Comparison of ENCODE assay signal across 8 cellular contexts in genomic region chr10:80408198-80409085, GRCh38. TPM values are rescaled to one million over a fixed set of nuclear protein-coding genes. Genes with fewer than 3 reads are reported as not detected.
A peak's percentile ranks its signal among the peaks of the same experiment; 100 is the strongest.
DNase-seq lines count a peak whose midpoint lies in the region; ATAC-seq lines count a peak whose summit lies in the region.

Gene PRXL2A, plus strand, starts transcription at chr10:80408551. Its CDS starts 11,917 bp downstream, at chr10:80420468.

- no peak within 1 kb of the TSS for H4K5ac ChIP-seq in mesendoderm (ENCODE audit: low read length)

- peak within 1 kb of the TSS; percentile 97 for H3K4me2 ChIP-seq in mesendoderm (ENCODE audit: low read length)

- H2BK5ac ChIP-seq in mesendoderm (ENCODE audit: low read length): no peak within 1 kb of the TSS

- H2BK15ac ChIP-seq in mesendoderm (replicated peaks; ENCODE audit: low read depth): no peak within 1 kb of the TSS

- no peaks in the 10 kb centered on the region for H3K79me2 ChIP-seq in mesendoderm (ENCODE audit: control insufficient read depth, insufficient read depth, low read length)

- no CpG with 5 or more reads among the region's 94 CpGs for WGBS in mesendoderm (ENCODE audit: extremely low coverage, insufficient coverage, low lambda C conversion rate)

- no peaks in the 10 kb centered on the region for H3K27me3 ChIP-seq in effector memory CD4-positive, alpha-beta T cell (replicated peaks; ENCODE audit: control insufficient read depth, insufficient read depth, low read length, poor library complexity, severe bottlenecking)
- no peaks in the 10 kb centered on the region for H3K27me3 ChIP-seq in mesendoderm (ENCODE audit: insufficient read depth, low read length, poor library complexity)

- peak within 1 kb of the TSS; percentile 96 for H3K56ac ChIP-seq in mesendoderm (ENCODE audit: low read length)

- peak within 1 kb of the TSS; percentile 62 for H3K18ac ChIP-seq in mesendoderm (ENCODE audit: low read length)

- no peak within 1 kb of the TSS for H2BK120ac ChIP-seq in mesendoderm (ENCODE audit: low read depth, low read length)

- H2AK5ac ChIP-seq in mesendoderm (ENCODE audit: low read length): no peak within 1 kb of the TSS

- peak; percentile 81 for DNase-seq in ACHN
- DNase-seq in NCI-H510A (lab: John Stamatoyannopoulos, UW): peak; percentile 73
- peak; percentile 46 to 63 for DNase-seq in activated CD8-positive, alpha-beta memory T cell treated with anti-CD3 and anti-CD28 coated beads for 4 hours (ENCODE audit: low read depth in 2 of 2)
- peak; percentile 42 to 70 (median 50) for DNase-seq in effector memory CD4-positive, alpha-beta T cell
- DNase-seq in mesendoderm: peak; percentile 90
- DNase-seq in stimulated activated CD8-positive, alpha-beta memory T cell treated with anti-CD3 and anti-CD28 coated beads, Interleukin-15, amount 100 ng/mL, for 1 hour (ENCODE audit: low read depth): peak; percentile 55

- no peak within 1 kb of the TSS for H3K23ac ChIP-seq in mesendoderm (ENCODE audit: low read length)

- peak within 1 kb of the TSS; percentile 94 for H3K9ac ChIP-seq in mesendoderm (ENCODE audit: low read length)

- peak within 1 kb of the TSS; percentile 88 for H3K4me3 ChIP-seq in effector memory CD4-positive, alpha-beta T cell (ENCODE audit: insufficient read depth, low read depth, low read length, poor library complexity, severe bottlenecking)
- H3K4me3 ChIP-seq in mesendoderm (ENCODE audit: low read length): peak within 1 kb of the TSS; percentile 77

- no peaks in the 10 kb centered on the region for H3K36me3 ChIP-seq in effector memory CD4-positive, alpha-beta T cell (ENCODE audit: control insufficient read depth, insufficient read depth, low read length)
- no peaks in the 10 kb centered on the region for H3K36me3 ChIP-seq in mesendoderm (ENCODE audit: control insufficient read depth, insufficient read depth, low read length)

- no peaks in the 10 kb centered on the region for H3K9me3 ChIP-seq in effector memory CD4-positive, alpha-beta T cell (ENCODE audit: control insufficient read depth, low read length)

- H3K4ac ChIP-seq in mesendoderm (ENCODE audit: low read depth, low read length): no peak within 1 kb of the TSS

- peak within 1 kb of the TSS; percentile 77 for H4K8ac ChIP-seq in mesendoderm (ENCODE audit: low read depth, low read length)

- ATAC-seq in GM18861 (IDR thresholded peaks at IDR 0.05; ENCODE audit: unreplicated experiment) (peak; percentile 89), HG03066 (IDR thresholded peaks at IDR 0.05; ENCODE audit: low read depth, unreplicated experiment) (peak; percentile 90)

- peaks cover 18% of the 10 kb centered on the region for H3K79me1 ChIP-seq in mesendoderm (ENCODE audit: low read length)

- peak within 1 kb of the TSS; percentile 22 for H3K27ac ChIP-seq in effector memory CD4-positive, alpha-beta T cell (ENCODE audit: insufficient read depth, low read length, poor library complexity, severe bottlenecking)
- peak within 1 kb of the TSS; percentile 57 for H3K27ac ChIP-seq in mesendoderm (ENCODE audit: low read depth, low read length)

- peaks cover 8% of the 10 kb centered on the region for H3K4me1 ChIP-seq in effector memory CD4-positive, alpha-beta T cell (ENCODE audit: control insufficient read depth, insufficient read depth, low read length, poor library complexity, severe bottlenecking)
- H3K4me1 ChIP-seq in mesendoderm (ENCODE audit: control insufficient read depth, low read depth, low read length): peaks cover 3% of the 10 kb centered on the region

- in situ Hi-C loops in ACHN (cut with HindIII; ENCODE audit: low pct_ligation_motif_present, low pct_unique_long_range_greater_than_20kb, low sequenced_read_pairs): no loop called here

RNA-seq across cellular contexts. Expression of gene PRXL2A, which starts in this region (rescaled TPM):
- polyA plus RNA-seq in mesendoderm (2013, experiment 1 of 2): 50.0 TPM
- 50.0 TPM for polyA plus RNA-seq in mesendoderm (2013, experiment 2 of 2)

Comparison
In these comparisons a context has a peak if more than half of its experiments do, and no peak if none do; other contexts are left out.
1. Peak in every context shown above with its lines: DNase-seq, ATAC-seq, H3K4me3 ChIP-seq and H3K27ac ChIP-seq.